8 cellular contexts compared by ENCODE assay signal in the genomic region with DNA sequence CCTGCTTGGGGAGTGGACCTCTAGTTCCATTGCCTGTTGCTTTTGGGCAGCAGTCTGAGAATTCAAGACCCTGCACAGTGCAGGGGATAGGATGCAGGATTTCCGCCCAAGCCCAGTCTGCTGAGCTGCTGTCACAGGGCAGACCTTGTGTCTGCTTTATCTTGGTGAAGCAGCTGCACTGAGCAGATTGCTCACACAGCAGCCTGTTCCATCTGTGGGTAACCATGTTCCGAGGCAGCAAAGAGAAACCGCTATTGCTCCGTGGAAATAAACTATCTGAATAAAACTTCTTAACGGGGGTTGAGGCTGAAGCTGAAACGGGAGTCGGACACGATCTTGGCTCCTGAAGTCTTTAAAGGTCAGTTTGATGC.
DNase-seq lines count a peak whose midpoint lies in the region; ATAC-seq and TF ChIP-seq lines count a peak whose summit lies in the region.

No MANE protein-coding gene starts in this region.

- H3K4me3 ChIP-seq in coronary artery = peak overlapping the region; percentile 65
- H3K4me3 ChIP-seq in subcutaneous abdominal adipose tissue (ENCODE audit: low read depth in 1 of 5, low read length in 5 of 5) = peak overlapping the region; percentile 56 to 74 (median 67)

- H3K9me3 Mint-ChIP-seq in WTC11 = no peaks in the 10 kb centered on the region

- no peak overlapping the region for H3K4me3 Mint-ChIP-seq in WTC11

- peaks cover 0 to 13% (median 0%) of the 10 kb centered on the region in 5 donors for H3K36me3 ChIP-seq in subcutaneous abdominal adipose tissue (ENCODE audit: control insufficient read depth in 5 of 5, insufficient read depth in 5 of 5, low read length in 5 of 5)

- H3K27me3 ChIP-seq in subcutaneous abdominal adipose tissue (ENCODE audit: control insufficient read depth in 5 of 5, insufficient read depth in 4 of 5, low read length in 5 of 5) = no peaks in the 10 kb centered on the region

- peak overlapping the region; percentile 14; the same call in 1 of the 2 replicates for H3K27ac Mint-ChIP-seq in WTC11

- no peak for TF ChIP-seq CTCF in WTC11 (IDR thresholded peaks at IDR 0.05)
- no peak for TF ChIP-seq CTCF in coronary artery (IDR thresholded peaks at IDR 0.05)

- no peaks in the 10 kb centered on the region for H3K27me3 Mint-ChIP-seq in WTC11 (ENCODE audit: low read depth)

- peaks cover 20% of the 10 kb centered on the region for H3K4me1 Mint-ChIP-seq in WTC11

- DNase-seq in WTC11 (ENCODE audit: low spot score) (no peak), coronary artery (ENCODE audit: low spot score) (no peak), myocyte (ENCODE audit: low read depth) (peak; percentile 91), NCI-H345 treated with DMSO at 0.1 percent for 48 hours (lab: John Stamatoyannopoulos, UW; ENCODE audit: unreplicated experiment) (no peak), NCI-H1436 (lab: John Stamatoyannopoulos, UW) (no peak)

- H3K27ac ChIP-seq in coronary artery (peak overlapping the region; percentile 89 to 91), subcutaneous abdominal adipose tissue (ENCODE audit: low read depth, low read length) (peak overlapping the region; percentile 84)

- H3K4me1 ChIP-seq in subcutaneous abdominal adipose tissue (ENCODE audit: control insufficient read depth in 5 of 5, insufficient read depth in 5 of 5, low read length in 5 of 5) = peaks cover 15 to 73% (median 56%) of the 10 kb centered on the region in 5 donors

- H3K36me3 Mint-ChIP-seq in WTC11 = peaks cover 22% of the 10 kb centered on the region; the same call in 1 of the 2 replicates

- H3K9ac ChIP-seq in subcutaneous abdominal adipose tissue (ENCODE audit: low read length in 5 of 5) = peak overlapping the region in 4 of 5 donors; percentile 0 to 75 (median 65)

- ATAC-seq in GM18517 (IDR thresholded peaks at IDR 0.05; ENCODE audit: unreplicated experiment) (peak; percentile 42), HG03064 (IDR thresholded peaks at IDR 0.05; ENCODE audit: low read depth, unreplicated experiment) (peak; percentile 41), WTC11 (no peak; the same call in 1 of the 2 replicates)

- H3K9me3 ChIP-seq in subcutaneous abdominal adipose tissue (ENCODE audit: control insufficient read depth in 5 of 5, low read length in 5 of 5) = no peaks in the 10 kb centered on the region

- POLR2A ChIA-PET in WTC11 (lab: Charles Lee) = no interaction called here

- CTCF ChIA-PET in WTC11 (lab: Charles Lee) = no interaction called here

TF ChIP-seq in WTC11, 78 proteins besides CTCF, POLR2A, EP300 and RAD21:
- no peak for TF ChIP-seq FOXP1 (CRISPR knock-in tag; IDR thresholded peaks at IDR 0.05; ENCODE audit: borderline replicate concordance)
TF ChIP-seq in WTC11: peak in this region for 0.
